Comparison of ENCODE assay signal across 8 cellular contexts in genomic region chr17:6373599-6373998, GRCh38.
A peak's percentile ranks its signal among the peaks of the same experiment; 100 is the strongest.
DNase-seq lines count a peak whose midpoint lies in the region; ATAC-seq, FAIRE-seq and TF ChIP-seq lines count a peak whose summit lies in the region.
"Not testable (repeated sequence)": the region's sequence is repeated elsewhere in the genome, so short reads cannot be mapped to it uniquely, and the experiment has no call there.

No MANE protein-coding gene starts in this region.

- H3K4me1 Mint-ChIP-seq in activated CD4-positive, alpha-beta T cell treated with anti-CD3 and anti-CD28 coated beads for 36 hours: peaks cover 24% of the 10 kb centered on the region
- H3K4me1 Mint-ChIP-seq in activated naive CD4-positive, alpha-beta T cell treated with anti-CD3 and anti-CD28 coated beads for 36 hours (ENCODE audit: low read depth): peaks cover 21% of the 10 kb centered on the region
- peaks cover 18% of the 10 kb centered on the region for H3K4me1 Mint-ChIP-seq in astrocyte (ENCODE audit: low read depth, unreplicated experiment)
- H3K4me1 Mint-ChIP-seq in memory B cell: not testable (repeated sequence)

- H3K9me3 Mint-ChIP-seq in activated CD4-positive, alpha-beta T cell treated with anti-CD3 and anti-CD28 coated beads for 36 hours (ENCODE audit: low read depth); activated naive CD4-positive, alpha-beta T cell treated with anti-CD3 and anti-CD28 coated beads for 36 hours; astrocyte (ENCODE audit: unreplicated experiment); memory B cell: not testable (repeated sequence)

- H3K4me3 ChIP-seq in BLaER1; astrocyte (ENCODE audit: insufficient read depth, low read depth, low read length); smooth muscle cell: not testable (repeated sequence)
- 0 out of 4 replicates have a peak overlapping the region, but pooled peaks of 1 of the 2 experiments have one; percentile 49 for H3K4me3 ChIP-seq in HCT116 (replicated peaks in 1 of 2; ENCODE audit: low read depth in 1 of 2, low read length in 2 of 2)

- not testable (repeated sequence) for H3K9ac ChIP-seq in BLaER1; HCT116 (ENCODE audit: low read length); astrocyte (ENCODE audit: low read length); smooth muscle cell (ENCODE audit: low read depth)

- H3K27me3 ChIP-seq in BLaER1; HCT116 (ENCODE audit: insufficient read depth, low read length); astrocyte (ENCODE audit: insufficient read depth, low read length); smooth muscle cell (ENCODE audit: low read depth): not testable (repeated sequence)

- not testable (repeated sequence) for H3K36me3 ChIP-seq in BLaER1; HCT116 (ENCODE audit: control insufficient read depth in 1 of 2, insufficient read depth in 2 of 2, low read length in 2 of 2); astrocyte (ENCODE audit: insufficient read depth, low read length); smooth muscle cell (ENCODE audit: low read depth)

- not testable (repeated sequence) for ATAC-seq in HCT116; activated CD4-positive, alpha-beta T cell treated with anti-CD3 and anti-CD28 coated beads for 36 hours
- peak; percentile 50 for ATAC-seq in memory B cell (ENCODE audit: low read depth)

- not testable (repeated sequence) for TF ChIP-seq POLR2A in HCT116 (IDR thresholded peaks at IDR 0.05; ENCODE audit: borderline replicate concordance, extremely low read depth, insufficient read depth, insufficient read length)

- not testable (repeated sequence) for H3K36me3 Mint-ChIP-seq in activated CD4-positive, alpha-beta T cell treated with anti-CD3 and anti-CD28 coated beads for 36 hours (ENCODE audit: low read depth); activated naive CD4-positive, alpha-beta T cell treated with anti-CD3 and anti-CD28 coated beads for 36 hours (ENCODE audit: low read depth); astrocyte (ENCODE audit: low read depth, unreplicated experiment); memory B cell

- H3K4me3 Mint-ChIP-seq in activated CD4-positive, alpha-beta T cell treated with anti-CD3 and anti-CD28 coated beads for 36 hours; activated naive CD4-positive, alpha-beta T cell treated with anti-CD3 and anti-CD28 coated beads for 36 hours; astrocyte (ENCODE audit: unreplicated experiment); memory B cell: not testable (repeated sequence)

- TF ChIP-seq CTCF in HCT116 (IDR thresholded peaks at IDR 0.05 in 2 of 3, conservative IDR thresholded peaks at IDR 0.05 in 1 of 3; ENCODE audit: borderline replicate concordance in 1 of 3, insufficient read depth in 1 of 3, low read depth in 2 of 3, low read length in 2 of 3); astrocyte (IDR thresholded peaks at IDR 0.05; ENCODE audit: insufficient read depth, low read depth, low read length); smooth muscle cell (IDR thresholded peaks at IDR 0.05; ENCODE audit: borderline replicate concordance, insufficient read depth, poor library complexity, severe bottlenecking): not testable (repeated sequence)

- DNase-seq in HCT116 (ENCODE audit: low read depth, low spot score); astrocyte (ENCODE audit: low read depth); memory B cell (ENCODE audit: low spot score in 2 of 2); smooth muscle cell (lab: John Stamatoyannopoulos, UW; ENCODE audit: unreplicated experiment): not testable (repeated sequence)
- DNase-seq in activated CD4-positive, alpha-beta T cell treated with anti-CD3 and anti-CD28 coated beads for 36 hours: peak; percentile 35
- DNase-seq in activated CD8-positive, alpha-beta memory T cell treated with anti-CD3 and anti-CD28 coated beads, Interleukin-2, amount 50 U/mL, for 48 hours: peak; percentile 49
- peak; percentile 52 for DNase-seq in activated naive CD4-positive, alpha-beta T cell treated with anti-CD3 and anti-CD28 coated beads for 36 hours

- H4K20me1 ChIP-seq in BLaER1; HCT116 (ENCODE audit: insufficient read depth); astrocyte (ENCODE audit: insufficient read depth, low read length); smooth muscle cell (ENCODE audit: low read depth): not testable (repeated sequence)

- BruUV-seq in HCT116 (replicated peaks; lab: Mats Ljungman, UMichigan): not testable (repeated sequence)

- not testable (repeated sequence) for H3F3A ChIP-seq in smooth muscle cell (ENCODE audit: low read depth)

- FAIRE-seq in astrocyte (lab: Jason Lieb, UNC): not testable (repeated sequence)

- TF ChIP-seq RAD21 in HCT116 (IDR thresholded peaks at IDR 0.05; ENCODE audit: low read depth): not testable (repeated sequence)

- POLR2A ChIA-PET in HCT116 (lab: Charles Lee); activated CD4-positive, alpha-beta T cell treated with anti-CD3 and anti-CD28 coated beads for 36 hours (lab: Charles Lee): not testable (repeated sequence)

- intact Hi-C loops in HCT116 (cut with micrococcal nuclease): not testable (repeated sequence)
- intact Hi-C loops in activated CD4-positive, alpha-beta T cell treated with anti-CD3 and anti-CD28 coated beads for 36 hours (cut with DNase I, micrococcal nuclease): loop anchor here in 1 of 2 experiments (5.0 kb wide), 1 partner anchor 151 kb away; no protein-coding TSS in a partner anchor
- intact Hi-C loops in activated naive CD4-positive, alpha-beta T cell treated with anti-CD3 and anti-CD28 coated beads for 36 hours (cut with micrococcal nuclease): loop anchor here (5.0 kb wide), 2 partner anchors 39 to 279 kb away; partner anchors contain the start of genes C17orf100 and MED31

- not testable (repeated sequence) for H2AFZ ChIP-seq in HCT116 (ENCODE audit: low read depth, low read length, poor library complexity, severe bottlenecking); astrocyte (ENCODE audit: low read depth, low read length); smooth muscle cell (ENCODE audit: low read depth)

- H3K4me1 ChIP-seq in BLaER1; smooth muscle cell (ENCODE audit: low read depth): not testable (repeated sequence)
- H3K4me1 ChIP-seq in HCT116 (ENCODE audit: control insufficient read depth in 1 of 2, insufficient read depth in 2 of 2, low read length in 2 of 2) (peaks cover 25 to 27% of the 10 kb centered on the region in 2 experiments), astrocyte (ENCODE audit: insufficient read depth, low read length) (peaks cover 12% of the 10 kb centered on the region)

- CTCF ChIA-PET in HCT116 (lab: Charles Lee); activated CD4-positive, alpha-beta T cell treated with anti-CD3 and anti-CD28 coated beads for 36 hours (lab: Charles Lee); activated naive CD4-positive, alpha-beta T cell treated with anti-CD3 and anti-CD28 coated beads for 36 hours (lab: Charles Lee): not testable (repeated sequence)

- peaks cover 31% of the 10 kb centered on the region for H3K27me3 Mint-ChIP-seq in activated CD4-positive, alpha-beta T cell treated with anti-CD3 and anti-CD28 coated beads for 36 hours
- H3K27me3 Mint-ChIP-seq in activated naive CD4-positive, alpha-beta T cell treated with anti-CD3 and anti-CD28 coated beads for 36 hours (ENCODE audit: low read depth): peaks cover 17% of the 10 kb centered on the region
- not testable (repeated sequence) for H3K27me3 Mint-ChIP-seq in astrocyte (ENCODE audit: low read depth, unreplicated experiment)
- H3K27me3 Mint-ChIP-seq in memory B cell: peaks cover 11% of the 10 kb centered on the region

- 76% methylated on average over 4 of the region's 4 CpGs for WGBS in smooth muscle cell (ENCODE audit: low lambda C conversion rate)

- not testable (repeated sequence) for H3K27ac Mint-ChIP-seq in activated CD4-positive, alpha-beta T cell treated with anti-CD3 and anti-CD28 coated beads for 36 hours; astrocyte (ENCODE audit: unreplicated experiment); memory B cell
- peak overlapping the region; percentile 86 for H3K27ac Mint-ChIP-seq in activated naive CD4-positive, alpha-beta T cell treated with anti-CD3 and anti-CD28 coated beads for 36 hours

- not testable (repeated sequence) for H3K79me2 ChIP-seq in HCT116 (ENCODE audit: insufficient read depth, low read length); astrocyte (ENCODE audit: insufficient read depth, low read length); smooth muscle cell (ENCODE audit: low read depth)

- not testable (repeated sequence) for H3K27ac ChIP-seq in BLaER1; HCT116 (ENCODE audit: low read depth, low read length); astrocyte (ENCODE audit: low read depth, low read length)
- peak overlapping the region; percentile 94 for H3K27ac ChIP-seq in smooth muscle cell (ENCODE audit: low read depth)

- RAD21 ChIA-PET in HCT116 (lab: Charles Lee; ENCODE audit: low non-redundant PET in 1 of 2, low total read pairs in 2 of 2, uncharacterized antibody in 2 of 2, unreplicated experiment in 2 of 2): not testable (repeated sequence)

- not testable (repeated sequence) for H3K9me2 ChIP-seq in HCT116 (ENCODE audit: insufficient read depth)

- H3K4me2 ChIP-seq in BLaER1 (peak overlapping the region; percentile 29; the same call in 1 of the 2 replicates), HCT116 (ENCODE audit: low read length) (peak overlapping the region; percentile 90), astrocyte (ENCODE audit: low read length) (peak overlapping the region; percentile 78)
- H3K4me2 ChIP-seq in smooth muscle cell: not testable (repeated sequence)

- H3K9me3 ChIP-seq in BLaER1; HCT116 (ENCODE audit: control insufficient read depth in 1 of 2, insufficient read depth in 1 of 2, low read depth in 1 of 2, low read length in 2 of 2); astrocyte (ENCODE audit: insufficient read depth, low read depth, low read length); smooth muscle cell (replicated peaks; ENCODE audit: low read depth): not testable (repeated sequence)
